Comparison of ENCODE assay signal across 8 cellular contexts in genomic region chr14:89955418-89956293, GRCh38. TPM values are rescaled to one million over a fixed set of nuclear protein-coding genes. Genes with fewer than 3 reads are reported as not detected.
A peak's percentile ranks its signal among the peaks of the same experiment; 100 is the strongest.
DNase-seq lines count a peak whose midpoint lies in the region; ATAC-seq and TF ChIP-seq lines count a peak whose summit lies in the region.

Gene TDP1 (plus strand): TSS chr14:89955927. CDS start chr14:89963115, 7,188 bp downstream.

- DNase-seq in NCI-H187 (lab: John Stamatoyannopoulos, UW) (peak; percentile 96), T-helper 2 cell (peak; percentile 95 to 97 (median 96)), anterior cingulate cortex (lab: John Stamatoyannopoulos, UW) (peak; percentile 82 to 99 (median 95)), right atrium auricular region (ENCODE audit: low spot score) (peak; percentile 95), putamen (ENCODE audit: low spot score) (peak; percentile 96), vagina (ENCODE audit: extremely low spot score in 2 of 2) (peak in 1 of 2 donors; percentile 94)

- peak; percentile 64 for ATAC-seq in GM18498 (IDR thresholded peaks at IDR 0.05; ENCODE audit: unreplicated experiment)
- ATAC-seq in HG02938 (IDR thresholded peaks at IDR 0.05; ENCODE audit: unreplicated experiment): peak; percentile 47

- intact Hi-C loops in vagina (cut with DNase I): no loop called here

- H3K9me3 ChIP-seq in right atrium auricular region (no peaks in the 10 kb centered on the region), vagina (no peaks in the 10 kb centered on the region)

- TF ChIP-seq CTCF in right atrium auricular region (IDR thresholded peaks at IDR 0.05) (no peak), vagina (IDR thresholded peaks at IDR 0.05) (no peak)

- peak in 1 of 2 donors; percentile 65 for TF ChIP-seq POLR2A in vagina (IDR thresholded peaks at IDR 0.05)

- H3K4me1 ChIP-seq in right atrium auricular region (peaks cover 0 to 27% of the 10 kb centered on the region in 2 donors), vagina (peaks cover 22% of the 10 kb centered on the region)

- no peaks in the 10 kb centered on the region for H3K36me3 ChIP-seq in right atrium auricular region
- no peaks in the 10 kb centered on the region for H3K36me3 ChIP-seq in vagina

- H3K4me3 ChIP-seq in right atrium auricular region (peak within 1 kb of the TSS; percentile 81 to 97), vagina (peak within 1 kb of the TSS; percentile 78 to 79)

- H3K27ac ChIP-seq in right atrium auricular region (peak within 1 kb of the TSS; percentile 86 to 93), vagina (peak within 1 kb of the TSS; percentile 80)

- H3K27me3 ChIP-seq in right atrium auricular region (no peaks in the 10 kb centered on the region), vagina (no peaks in the 10 kb centered on the region)

RNA-seq across cellular contexts. Expression of gene TDP1, which starts in this region (rescaled TPM):
- total RNA-seq in right atrium auricular region (1 to 10 TPM; 1.6 to 2.8 TPM), vagina (10.8 TPM)
